ENCODE assay signal across 26 cellular contexts in genomic region chr2:22952671-22953070, GRCh38.
"Had no signal": no experiment of that assay in that cellular context is flagged by ENCODE, and none has a peak within 500 bp of the region (broad histone marks: within the 10 kb centered on the region; RNA-seq: fewer than 3 reads in every experiment).

No MANE protein-coding gene starts in this region.

- ATAC-seq: activated CD4-positive, alpha-beta T cell treated with anti-CD3 and anti-CD28 coated beads for 36 hours; activated T-helper 17 cell treated with anti-CD3 and anti-CD28 coated beads, Interleukin-2, amount 50 U/mL, for 72 hours; body of pancreas; effector memory CD8-positive, alpha-beta T cell; foreskin keratinocyte; gastrocnemius medialis had no signal

- DNase-seq: activated CD4-positive, alpha-beta memory T cell treated with anti-CD3 and anti-CD28 coated beads, Interleukin-2, amount 10 ng/mL, durations not matched to agents 7 days and 5 days; activated CD4-positive, alpha-beta T cell treated with anti-CD3 and anti-CD28 coated beads for 36 hours; activated CD4-positive, alpha-beta T cell treated with anti-CD3 and anti-CD28 coated beads, Interleukin-2, amount 10 ng/mL, durations not matched to agents 24 days and 14 days; activated CD4-positive, alpha-beta T cell treated with anti-CD3 and anti-CD28 coated beads, Interleukin-2, amount 50 U/mL, for 4 hours; activated CD4-positive, CD25-positive, alpha-beta regulatory T cell; activated CD4-positive, CD25-positive, alpha-beta regulatory T cell treated with anti-CD3 and anti-CD28 coated beads, Interleukin-2, amount 50 U/mL, for 72 hours; activated CD8-positive, alpha-beta memory T cell treated with anti-CD3 and anti-CD28 coated beads, Interleukin-2, amount 50 U/mL, for 48 hours; activated effector memory CD4-positive, alpha-beta T cell treated with Interleukin-2 at 50 U/mL for 16 hours; activated gamma-delta T cell treated with Interleukin-2 at 50 U/mL for 16 hours; activated naive CD4-positive, alpha-beta T cell treated with anti-CD3 and anti-CD28 coated beads, Interleukin-2, amount 50 U/mL, for 16 hours; activated naive CD4-positive, alpha-beta T cell treated with Interleukin-2 at 50 U/mL for 16 hours; activated T-cell treated with anti-CD3 and anti-CD28 coated beads for 4 hours; activated T-cell treated with anti-CD3 and anti-CD28 coated beads, Interleukin-2, amount 50 U/mL, for 24 hours; amniotic stem cell; aorta; body of pancreas; caudate nucleus; cortex of kidney; dermis blood vessel endothelial cell; effector CD4-positive, alpha-beta T cell; effector memory CD8-positive, alpha-beta T cell; erythroblast; foreskin keratinocyte; gastrocnemius medialis; T-helper 2 cell had no signal
